3 cellular contexts compared by ENCODE assay signal in the genomic region with DNA sequence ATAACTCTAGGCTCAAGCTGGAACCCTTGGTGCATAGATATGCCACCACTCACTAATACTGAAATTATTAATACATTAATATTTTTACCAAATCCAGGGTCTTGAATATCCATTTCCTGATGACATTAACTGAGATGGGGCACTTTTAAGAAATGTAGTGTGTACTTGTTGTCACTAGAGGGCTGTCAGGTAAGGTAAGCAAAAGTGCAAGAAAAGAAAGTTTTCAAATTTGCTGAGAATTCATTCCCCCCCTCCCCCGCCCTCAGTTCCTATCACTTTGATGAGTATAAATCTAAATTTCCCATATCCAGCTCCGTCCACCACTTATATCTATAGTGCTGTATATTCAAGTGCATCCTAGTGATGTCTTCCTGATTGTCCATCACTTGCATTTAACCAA.
TF ChIP-seq lines count a peak whose summit lies in the region.

No MANE protein-coding gene starts in this region.

TF ChIP-seq in liver, 16 proteins besides CTCF, POLR2A, EP300 and RAD21:
- TF ChIP-seq, protein P1, sequence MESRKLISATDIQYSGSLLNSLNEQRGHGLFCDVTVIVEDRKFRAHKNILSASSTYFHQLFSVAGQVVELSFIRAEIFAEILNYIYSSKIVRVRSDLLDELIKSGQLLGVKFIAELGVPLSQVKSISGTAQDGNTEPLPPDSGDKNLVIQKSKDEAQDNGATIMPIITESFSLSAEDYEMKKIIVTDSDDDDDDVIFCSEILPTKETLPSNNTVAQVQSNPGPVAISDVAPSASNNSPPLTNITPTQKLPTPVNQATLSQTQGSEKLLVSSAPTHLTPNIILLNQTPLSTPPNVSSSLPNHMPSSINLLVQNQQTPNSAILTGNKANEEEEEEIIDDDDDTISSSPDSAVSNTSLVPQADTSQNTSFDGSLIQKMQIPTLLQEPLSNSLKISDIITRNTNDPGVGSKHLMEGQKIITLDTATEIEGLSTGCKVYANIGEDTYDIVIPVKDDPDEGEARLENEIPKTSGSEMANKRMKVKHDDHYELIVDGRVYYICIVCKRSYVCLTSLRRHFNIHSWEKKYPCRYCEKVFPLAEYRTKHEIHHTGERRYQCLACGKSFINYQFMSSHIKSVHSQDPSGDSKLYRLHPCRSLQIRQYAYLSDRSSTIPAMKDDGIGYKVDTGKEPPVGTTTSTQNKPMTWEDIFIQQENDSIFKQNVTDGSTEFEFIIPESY (IDR thresholded peaks at IDR 0.05) = no peak
- no peak for TF ChIP-seq HNF4A (conservative IDR thresholded peaks at IDR 0.05)
- TF ChIP-seq TAF1 (conservative IDR thresholded peaks at IDR 0.05) = no peak
- TF ChIP-seq HNF4G (IDR thresholded peaks at IDR 0.05) = no peak
- TF ChIP-seq RXRA (IDR thresholded peaks at IDR 0.05) = no peak
- TF ChIP-seq YY1 (IDR thresholded peaks at IDR 0.05) = no peak
- TF ChIP-seq SP1 (IDR thresholded peaks at IDR 0.05) = no peak
- TF ChIP-seq FOXA2 (IDR thresholded peaks at IDR 0.05) = no peak
- TF ChIP-seq EGR1 (IDR thresholded peaks at IDR 0.05; ENCODE audit: low read depth in 2 of 2) = no peak
- TF ChIP-seq, protein P2, sequence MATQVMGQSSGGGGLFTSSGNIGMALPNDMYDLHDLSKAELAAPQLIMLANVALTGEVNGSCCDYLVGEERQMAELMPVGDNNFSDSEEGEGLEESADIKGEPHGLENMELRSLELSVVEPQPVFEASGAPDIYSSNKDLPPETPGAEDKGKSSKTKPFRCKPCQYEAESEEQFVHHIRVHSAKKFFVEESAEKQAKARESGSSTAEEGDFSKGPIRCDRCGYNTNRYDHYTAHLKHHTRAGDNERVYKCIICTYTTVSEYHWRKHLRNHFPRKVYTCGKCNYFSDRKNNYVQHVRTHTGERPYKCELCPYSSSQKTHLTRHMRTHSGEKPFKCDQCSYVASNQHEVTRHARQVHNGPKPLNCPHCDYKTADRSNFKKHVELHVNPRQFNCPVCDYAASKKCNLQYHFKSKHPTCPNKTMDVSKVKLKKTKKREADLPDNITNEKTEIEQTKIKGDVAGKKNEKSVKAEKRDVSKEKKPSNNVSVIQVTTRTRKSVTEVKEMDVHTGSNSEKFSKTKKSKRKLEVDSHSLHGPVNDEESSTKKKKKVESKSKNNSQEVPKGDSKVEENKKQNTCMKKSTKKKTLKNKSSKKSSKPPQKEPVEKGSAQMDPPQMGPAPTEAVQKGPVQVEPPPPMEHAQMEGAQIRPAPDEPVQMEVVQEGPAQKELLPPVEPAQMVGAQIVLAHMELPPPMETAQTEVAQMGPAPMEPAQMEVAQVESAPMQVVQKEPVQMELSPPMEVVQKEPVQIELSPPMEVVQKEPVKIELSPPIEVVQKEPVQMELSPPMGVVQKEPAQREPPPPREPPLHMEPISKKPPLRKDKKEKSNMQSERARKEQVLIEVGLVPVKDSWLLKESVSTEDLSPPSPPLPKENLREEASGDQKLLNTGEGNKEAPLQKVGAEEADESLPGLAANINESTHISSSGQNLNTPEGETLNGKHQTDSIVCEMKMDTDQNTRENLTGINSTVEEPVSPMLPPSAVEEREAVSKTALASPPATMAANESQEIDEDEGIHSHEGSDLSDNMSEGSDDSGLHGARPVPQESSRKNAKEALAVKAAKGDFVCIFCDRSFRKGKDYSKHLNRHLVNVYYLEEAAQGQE (IDR thresholded peaks at IDR 0.05) = no peak
- TF ChIP-seq JUND (IDR thresholded peaks at IDR 0.05) = no peak
- no peak for TF ChIP-seq FOXA1 (IDR thresholded peaks at IDR 0.05)
- no peak for TF ChIP-seq GABPA (IDR thresholded peaks at IDR 0.05 in 1 of 2, conservative IDR thresholded peaks at IDR 0.05 in 1 of 2)
- TF ChIP-seq, protein P3, sequence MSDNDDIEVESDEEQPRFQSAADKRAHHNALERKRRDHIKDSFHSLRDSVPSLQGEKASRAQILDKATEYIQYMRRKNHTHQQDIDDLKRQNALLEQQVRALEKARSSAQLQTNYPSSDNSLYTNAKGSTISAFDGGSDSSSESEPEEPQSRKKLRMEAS (IDR thresholded peaks at IDR 0.05) = no peak
TF ChIP-seq in liver: peak in this region for 0.

TF ChIP-seq in HepG2, 621 proteins besides CTCF, POLR2A, EP300 and RAD21:
- TF ChIP-seq BHLHE40 (IDR thresholded peaks at IDR 0.05; ENCODE audit: low read length) (no peak), ZNF616 (CRISPR knock-in tag; IDR thresholded peaks at IDR 0.05; ENCODE audit: low read depth) (no peak), ZNF781 (CRISPR knock-in tag; IDR thresholded peaks at IDR 0.05; ENCODE audit: borderline replicate concordance, not compliant biosample characterization) (no peak), ZNF343 (CRISPR knock-in tag; IDR thresholded peaks at IDR 0.05) (no peak), ZBTB38 (CRISPR knock-in tag; IDR thresholded peaks at IDR 0.05) (no peak), MED1 (CRISPR knock-in tag; IDR thresholded peaks at IDR 0.05) (no peak), NCOA5 (CRISPR knock-in tag; IDR thresholded peaks at IDR 0.05) (no peak), ZNF552 (CRISPR knock-in tag; IDR thresholded peaks at IDR 0.05; ENCODE audit: borderline replicate concordance) (no peak), REL (CRISPR knock-in tag; conservative IDR thresholded peaks at IDR 0.05) (no peak)

TF ChIP-seq in endothelial cell of umbilical vein, 7 proteins besides CTCF, POLR2A, EP300 and RAD21:
- no peak for TF ChIP-seq JUN (IDR thresholded peaks at IDR 0.05; ENCODE audit: borderline replicate concordance, insufficient read depth, insufficient read length, low read depth)
- TF ChIP-seq GATA2 (IDR thresholded peaks at IDR 0.05; ENCODE audit: insufficient read depth, insufficient read length, low read depth, low read length) = no peak
- TF ChIP-seq MYC (IDR thresholded peaks at IDR 0.05; ENCODE audit: low read depth, low read length) = no peak
- TF ChIP-seq FOS (IDR thresholded peaks at IDR 0.05; ENCODE audit: borderline replicate concordance, insufficient read depth, low read length) = no peak
